ENCODE assay signal across 3 cellular contexts in the genomic region with DNA sequence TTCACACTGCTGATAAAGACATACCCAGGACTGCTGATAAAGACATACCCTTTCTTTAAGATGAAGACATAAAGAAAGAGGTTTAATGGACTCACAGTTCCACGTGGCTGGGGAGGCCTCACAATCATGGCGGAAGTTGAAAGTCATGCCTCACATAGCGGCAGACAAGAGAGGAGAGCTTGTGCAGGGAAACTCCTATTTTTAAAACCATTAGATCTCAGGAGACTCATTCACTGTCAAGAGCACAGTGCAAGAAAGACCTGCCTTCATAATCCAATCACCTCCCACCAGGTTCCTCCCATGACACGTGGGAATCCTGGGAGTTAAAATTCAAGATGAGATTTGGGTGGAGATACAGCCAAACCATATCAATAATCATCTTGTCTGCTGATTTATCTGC.
"Had no signal": no experiment of that assay in that cellular context is flagged by ENCODE, and none has a peak within 500 bp of the region (broad histone marks: within the 10 kb centered on the region; RNA-seq: fewer than 3 reads in every experiment).

No MANE protein-coding gene starts in this region.

- DNase-seq: GDM1, GF-D8 had no signal

- H3K4me3 ChIP-seq: GM12878 had no signal

- ATAC-seq: GM12878 had no signal
